12 cellular contexts compared by ENCODE assay signal in the genomic region with DNA sequence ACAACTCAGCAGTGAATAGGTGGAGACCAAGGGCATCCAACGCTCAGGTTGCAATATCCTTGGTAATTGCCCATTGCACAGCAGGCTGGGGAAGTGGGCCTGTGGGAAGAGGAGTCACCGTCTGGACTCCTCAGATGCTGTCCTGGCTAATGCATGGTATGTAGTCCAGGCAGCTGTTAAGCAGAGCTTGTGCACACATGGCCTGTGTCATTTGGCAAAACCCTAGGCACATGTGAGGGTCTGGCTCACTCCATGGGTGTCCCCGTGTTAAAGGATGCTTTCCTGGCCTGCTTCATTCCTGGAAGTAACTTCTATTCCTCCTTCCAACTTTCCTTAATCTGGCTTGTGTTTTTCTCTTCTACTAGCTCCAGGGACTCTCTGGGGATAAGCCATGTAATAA.
"Had no signal": no experiment of that assay in that cellular context is flagged by ENCODE, and none has a peak within 500 bp of the region (broad histone marks: within the 10 kb centered on the region; RNA-seq: fewer than 3 reads in every experiment).

No MANE protein-coding gene starts in this region.

- H3K9me3 ChIP-seq: gastrocnemius medialis had no signal

- H3K4me3 ChIP-seq: dorsolateral prefrontal cortex, gastrocnemius medialis had no signal

- H3K27ac ChIP-seq: dorsolateral prefrontal cortex, gastrocnemius medialis had no signal

- H3K36me3 ChIP-seq: gastrocnemius medialis had no signal

- H3K27me3 ChIP-seq: gastrocnemius medialis had no signal

- ATAC-seq: activated T-helper 17 cell treated with anti-CD3 and anti-CD28 coated beads, Interleukin-2, amount 50 U/mL, for 72 hours; gastrocnemius medialis; SK-N-SH treated with all-trans-retinoic acid at 6 μM for 48 hours; stimulated activated effector memory CD8-positive, alpha-beta T cell treated with anti-CD3 and anti-CD28 coated beads, Interleukin-12 subunit alpha, Interleukin-12 subunit beta, amount 100 ng/mL, for 72 hours had no signal

- DNase-seq: activated CD4-positive, CD25-positive, alpha-beta regulatory T cell treated with anti-CD3 and anti-CD28 coated beads, Interleukin-2, amount 50 U/mL, for 72 hours; activated naive CD4-positive, alpha-beta T cell treated with Interleukin-2 at 50 U/mL for 16 hours; activated T-cell treated with anti-CD3 and anti-CD28 coated beads for 4 hours; anterior cingulate cortex; endodermal cell; hippocampal formation; T-helper 1 cell had no signal
